20 cellular contexts compared by ENCODE assay signal in the genomic region with DNA sequence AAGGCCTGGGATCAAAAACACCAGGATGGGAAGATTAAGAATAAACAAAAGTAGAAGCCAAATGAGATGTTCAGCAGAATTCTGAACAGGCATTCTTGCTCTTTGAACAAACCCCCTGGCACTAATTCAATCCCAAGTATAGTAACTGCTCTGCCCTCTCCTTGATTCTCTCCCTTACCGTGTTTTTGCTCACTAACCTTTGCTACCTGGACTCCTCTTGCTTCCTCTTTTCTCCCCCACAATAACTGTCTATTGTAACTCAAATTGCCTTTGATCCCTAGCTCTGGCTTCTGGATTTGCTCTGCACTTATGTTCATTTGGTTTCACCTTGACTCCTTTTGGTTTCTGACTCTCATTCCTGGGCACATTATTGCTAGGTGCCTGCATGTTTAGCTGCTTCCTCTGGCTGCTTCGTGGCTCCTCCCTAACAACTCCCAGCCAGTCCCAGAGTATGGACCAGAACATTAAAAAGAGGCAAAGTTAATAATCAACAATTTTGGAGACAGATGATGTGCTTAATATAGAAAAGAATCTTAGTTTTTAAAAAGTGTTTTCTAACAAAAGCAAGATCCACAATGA.
DNase-seq lines count a peak whose midpoint lies in the region; ATAC-seq and TF ChIP-seq lines count a peak whose summit lies in the region.
"Had no signal": no experiment of that assay in that cellular context is flagged by ENCODE, and none has a peak within 500 bp of the region (broad histone marks: within the 10 kb centered on the region; RNA-seq: fewer than 3 reads in every experiment).

No MANE protein-coding gene starts in this region.

- ATAC-seq in DND-41 (ENCODE audit: insufficient read depth, low read depth): no peak
- no peak for ATAC-seq in HCT116
- ATAC-seq in right lobe of liver: peak; percentile 25 to 53 (median 42)
- ATAC-seq in GM21528 (IDR thresholded peaks at IDR 0.05; ENCODE audit: low FRiP score, unreplicated experiment): no peak

- CTCF ChIA-PET in HCT116 (lab: Charles Lee) (no interaction called here), PC-9 (lab: Charles Lee) (no interaction called here)

- TF ChIP-seq CTCF in DND-41 (IDR thresholded peaks at IDR 0.05; ENCODE audit: borderline replicate concordance, extremely low read depth, low read length, poor library complexity, severe bottlenecking): no peak
- no peak for TF ChIP-seq CTCF in HCT116 (IDR thresholded peaks at IDR 0.05 in 2 of 3, conservative IDR thresholded peaks at IDR 0.05 in 1 of 3; ENCODE audit: borderline replicate concordance in 1 of 3, insufficient read depth in 1 of 3, low read depth in 2 of 3, low read length in 2 of 3)
- TF ChIP-seq CTCF in PC-9 (conservative IDR thresholded peaks at IDR 0.05): no peak
- no peak for TF ChIP-seq CTCF in right lobe of liver (IDR thresholded peaks at IDR 0.05)
- TF ChIP-seq CTCF in progenitor cell of endocrine pancreas (IDR thresholded peaks at IDR 0.05; ENCODE audit: unreplicated experiment): no peak

- WGBS in right lobe of liver (ENCODE audit: insufficient coverage, low coverage, low lambda C conversion rate, missing lambda C conversion rate): 28% methylated on average over 2 of the region's 2 CpGs

- no peaks in the 10 kb centered on the region for H3K27me3 Mint-ChIP-seq in progenitor cell of endocrine pancreas
- H3K27me3 Mint-ChIP-seq: IgD-negative memory B cell had no signal

- H3K9ac ChIP-seq in DND-41 (ENCODE audit: low read depth, low read length): no peak overlapping the region
- H3K9ac ChIP-seq in HCT116 (ENCODE audit: low read length): no peak overlapping the region
- H3K9ac ChIP-seq: KMS-11 had no signal

- no TSS peak for BruUV-seq in HCT116 (replicated peaks; lab: Mats Ljungman, UMichigan)
- no TSS peak for BruUV-seq in PC-9 (replicated peaks; lab: Mats Ljungman, UMichigan)

- H3K4me1 ChIP-seq in DND-41 (ENCODE audit: insufficient read depth, low read length): no peaks in the 10 kb centered on the region
- H3K4me1 ChIP-seq in HCT116 (ENCODE audit: control insufficient read depth in 1 of 2, insufficient read depth in 2 of 2, low read length in 2 of 2): no peaks in the 10 kb centered on the region
- H3K4me1 ChIP-seq in PC-9 (replicated peaks; ENCODE audit: insufficient read depth): no peaks in the 10 kb centered on the region
- no peaks in the 10 kb centered on the region for H3K4me1 ChIP-seq in right lobe of liver
- H3K4me1 ChIP-seq: Peyer's patch had no signal

- no peaks in the 10 kb centered on the region for H3K79me2 ChIP-seq in DND-41 (ENCODE audit: insufficient read depth, low read length)
- H3K79me2 ChIP-seq in HCT116 (ENCODE audit: insufficient read depth, low read length): no peaks in the 10 kb centered on the region
- no peaks in the 10 kb centered on the region for H3K79me2 ChIP-seq in PC-9 (ENCODE audit: low read depth)

- no peak overlapping the region for H3K4me3 ChIP-seq in DND-41 (ENCODE audit: low read depth in 1 of 2, low read length in 2 of 2)
- no peak overlapping the region for H3K4me3 ChIP-seq in HCT116 (replicated peaks in 1 of 2; ENCODE audit: low read depth in 1 of 2, low read length in 2 of 2)
- no peak overlapping the region for H3K4me3 ChIP-seq in PC-9
- H3K4me3 ChIP-seq in right lobe of liver: no peak overlapping the region
- H3K4me3 ChIP-seq: Peyer's patch had no signal

- no peak overlapping the region for H3K27ac Mint-ChIP-seq in progenitor cell of endocrine pancreas
- H3K27ac Mint-ChIP-seq: HFFc6; IgD-negative memory B cell; T-helper 1 cell treated with Interleukin-12 subunit alpha and Interleukin-12 subunit beta and Interleukin-4 antibody, amounts not matched to agents 30 μg/mL and 1 μg/mL, for 36 hours had no signal

- no peak for TF ChIP-seq RAD21 in HCT116 (IDR thresholded peaks at IDR 0.05; ENCODE audit: low read depth)

- peaks cover 8% of the 10 kb centered on the region for H3K9me3 Mint-ChIP-seq in progenitor cell of endocrine pancreas (ENCODE audit: low read depth)
- H3K9me3 Mint-ChIP-seq: HFFc6; T-helper 1 cell treated with Interleukin-12 subunit alpha and Interleukin-12 subunit beta and Interleukin-4 antibody, amounts not matched to agents 30 μg/mL and 1 μg/mL, for 36 hours had no signal

- no peaks in the 10 kb centered on the region for H3F3A ChIP-seq in PC-9 (ENCODE audit: insufficient read depth, low read depth)

- peaks cover 2% of the 10 kb centered on the region for H3K4me1 Mint-ChIP-seq in progenitor cell of endocrine pancreas (ENCODE audit: low read depth)
- H3K4me1 Mint-ChIP-seq: IgD-negative memory B cell had no signal

- H3K9me2 ChIP-seq in HCT116 (ENCODE audit: insufficient read depth) (no peaks in the 10 kb centered on the region), PC-9 (ENCODE audit: insufficient read depth) (no peaks in the 10 kb centered on the region)

- H3K9me3 ChIP-seq in DND-41 (ENCODE audit: insufficient read depth, low read length, severe bottlenecking) (no peaks in the 10 kb centered on the region), HCT116 (ENCODE audit: control insufficient read depth in 1 of 2, insufficient read depth in 1 of 2, low read depth in 1 of 2, low read length in 2 of 2) (no peaks in the 10 kb centered on the region), PC-9 (ENCODE audit: insufficient read depth, low read depth) (no peaks in the 10 kb centered on the region), right lobe of liver (no peaks in the 10 kb centered on the region)
- H3K9me3 ChIP-seq: Peyer's patch had no signal

- no peak for DNase-seq in DND-41
- no peak for DNase-seq in HCT116 (ENCODE audit: low read depth, low spot score)
- DNase-seq in PC-9: no peak
- DNase-seq in right lobe of liver: no peak
- no peak for DNase-seq in progenitor cell of endocrine pancreas (ENCODE audit: low spot score, unreplicated experiment)
- no peak for DNase-seq in midbrain (lab: John Stamatoyannopoulos, UW)
- DNase-seq: Calu3, H7, HFFc6, NCI-H1092 treated with DMSO at 0.1 percent for 48 hours, NCI-H1436, NCI-H187, NCI-H524, Peyer's patch, SHP77 treated with DMSO at 0.1 percent for 48 hours, SW 1271 had no signal

- POLR2A ChIA-PET in HCT116 (lab: Charles Lee): no interaction called here
- POLR2A ChIA-PET in PC-9 (lab: Charles Lee; ENCODE audit: unreplicated experiment): no interaction called here

- no peak overlapping the region for H3K4me3 Mint-ChIP-seq in progenitor cell of endocrine pancreas (ENCODE audit: low read depth)
- H3K4me3 Mint-ChIP-seq: HFFc6; IgD-negative memory B cell; T-helper 1 cell treated with Interleukin-12 subunit alpha and Interleukin-12 subunit beta and Interleukin-4 antibody, amounts not matched to agents 30 μg/mL and 1 μg/mL, for 36 hours had no signal

- RAD21 ChIA-PET in HCT116 (lab: Charles Lee; ENCODE audit: low non-redundant PET in 1 of 2, low total read pairs in 2 of 2, uncharacterized antibody in 2 of 2, unreplicated experiment in 2 of 2): no interaction called here

- no peaks in the 10 kb centered on the region for H3K36me3 ChIP-seq in DND-41 (ENCODE audit: insufficient read depth, low read length)
- H3K36me3 ChIP-seq in HCT116 (ENCODE audit: control insufficient read depth in 1 of 2, insufficient read depth in 2 of 2, low read length in 2 of 2): no peaks in the 10 kb centered on the region
- no peaks in the 10 kb centered on the region for H3K36me3 ChIP-seq in PC-9 (ENCODE audit: low read depth)
- no peaks in the 10 kb centered on the region for H3K36me3 ChIP-seq in right lobe of liver
- H3K36me3 ChIP-seq: Peyer's patch had no signal

- H3K4me2 ChIP-seq in DND-41 (ENCODE audit: insufficient read depth, low read length): no peak overlapping the region
- H3K4me2 ChIP-seq in HCT116 (ENCODE audit: low read length): no peak overlapping the region
- no peak overlapping the region for H3K4me2 ChIP-seq in PC-9
- H3K4me2 ChIP-seq: KMS-11 had no signal

- H3K27me3 ChIP-seq in DND-41 (ENCODE audit: insufficient read depth, low read length, poor library complexity) (no peaks in the 10 kb centered on the region), HCT116 (ENCODE audit: insufficient read depth, low read length) (no peaks in the 10 kb centered on the region), PC-9 (ENCODE audit: insufficient read depth, low read depth) (no peaks in the 10 kb centered on the region), right lobe of liver (no peaks in the 10 kb centered on the region)
- H3K27me3 ChIP-seq: Peyer's patch had no signal

- H3K27ac ChIP-seq in DND-41 (ENCODE audit: low read length): no peak overlapping the region
- H3K27ac ChIP-seq in HCT116 (ENCODE audit: low read depth, low read length): no peak overlapping the region
- no peak overlapping the region for H3K27ac ChIP-seq in PC-9
- no peak overlapping the region for H3K27ac ChIP-seq in right lobe of liver
- H3K27ac ChIP-seq: KMS-11, Peyer's patch had no signal

- H2AFZ ChIP-seq in DND-41 (ENCODE audit: low read depth, low read length): peak overlapping the region; percentile 31; the same call in 1 of the 2 replicates
- H2AFZ ChIP-seq in HCT116 (ENCODE audit: low read depth, low read length, poor library complexity, severe bottlenecking): peak overlapping the region; percentile 25
- H2AFZ ChIP-seq in PC-9: 0 out of 2 replicates have a peak overlapping the region, but pooled peaks have one; percentile 11

- H3K36me3 Mint-ChIP-seq in progenitor cell of endocrine pancreas (ENCODE audit: insufficient read depth): no peaks in the 10 kb centered on the region
- H3K36me3 Mint-ChIP-seq: IgD-negative memory B cell had no signal

- H4K20me1 ChIP-seq in DND-41 (ENCODE audit: insufficient read depth, low read length) (no peaks in the 10 kb centered on the region), HCT116 (ENCODE audit: insufficient read depth) (no peaks in the 10 kb centered on the region), PC-9 (ENCODE audit: insufficient read depth) (no peaks in the 10 kb centered on the region)

- TF ChIP-seq POLR2A in HCT116 (IDR thresholded peaks at IDR 0.05; ENCODE audit: borderline replicate concordance, extremely low read depth, insufficient read depth, insufficient read length) (no peak), right lobe of liver (IDR thresholded peaks at IDR 0.05) (no peak)

- intact Hi-C loops in HCT116 (cut with micrococcal nuclease): no loop called here
- intact Hi-C loops in PC-9 (cut with micrococcal nuclease; ENCODE audit: unreplicated experiment): no loop called here
- intact Hi-C loops in right lobe of liver (cut with DNase I): no loop called here

TF ChIP-seq in HCT116, 20 proteins besides CTCF, POLR2A, EP300 and RAD21:
- TF ChIP-seq EZH2 (IDR thresholded peaks at IDR 0.05) (no peak), JUND (IDR thresholded peaks at IDR 0.05) (no peak), CBX3 (IDR thresholded peaks at IDR 0.05; ENCODE audit: low read depth) (no peak)
- TF ChIP-seq, protein P1, sequence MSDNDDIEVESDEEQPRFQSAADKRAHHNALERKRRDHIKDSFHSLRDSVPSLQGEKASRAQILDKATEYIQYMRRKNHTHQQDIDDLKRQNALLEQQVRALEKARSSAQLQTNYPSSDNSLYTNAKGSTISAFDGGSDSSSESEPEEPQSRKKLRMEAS (IDR thresholded peaks at IDR 0.05): no peak

Comparison
In these comparisons a context has a peak if more than half of its experiments do, and no peak if none do; other contexts are left out.
1. ATAC-seq: peak in right lobe of liver (4 of 4); none in DND-41 (single experiment), HCT116 (single experiment) and GM21528 (single experiment).
2. Peak in every context shown above with its lines, with median percentiles within 50 percentile points of each other: H2AFZ ChIP-seq.